In genomic region chr3:158727499-158728377, GRCh38 we compare ENCODE assay signal across 8 cellular contexts. TPM values are rescaled to one million over a fixed set of nuclear protein-coding genes. Genes with fewer than 3 reads are reported as not detected.
DNase-seq lines count a peak whose midpoint lies in the region; ATAC-seq and TF ChIP-seq lines count a peak whose summit lies in the region.

No MANE protein-coding gene starts in this region.

- 37% methylated on average over 14 of the region's 14 CpGs for WGBS in right cardiac atrium

- no peak for TF ChIP-seq POLR2A in gastrocnemius medialis (IDR thresholded peaks at IDR 0.05)

- no peaks in the 10 kb centered on the region for H4K20me1 ChIP-seq in KMS-11 (ENCODE audit: insufficient read depth)

- H3K4me1 ChIP-seq in KMS-11 (ENCODE audit: low read depth, poor library complexity, severe bottlenecking), result no peaks in the 10 kb centered on the region
- H3K4me1 ChIP-seq in ascending aorta, result peaks cover 7 to 30% of the 10 kb centered on the region in 2 donors
- peaks cover 14% of the 10 kb centered on the region for H3K4me1 ChIP-seq in right cardiac atrium (ENCODE audit: control insufficient read depth, insufficient read depth, low read length)
- H3K4me1 ChIP-seq in gastrocnemius medialis, result peaks cover 14 to 27% of the 10 kb centered on the region in 2 donors

- POLR2A ChIA-PET in RWPE1 (lab: Yijun Ruan, JAX; ENCODE audit: low non-redundant PET), result interaction anchor here (1.1 kb wide), 1 partner anchor 63 kb away, joined by 4 read pairs; no protein-coding TSS in a partner anchor

- no peak overlapping the region for H3K4me3 ChIP-seq in KMS-11 (IDR thresholded peaks at IDR 0.05; ENCODE audit: insufficient read depth, low read depth, low read length)
- H3K4me3 ChIP-seq in ascending aorta, result peak overlapping the region in 1 of 2 donors; percentile 37
- H3K4me3 ChIP-seq in right cardiac atrium (ENCODE audit: low read length), result no peak overlapping the region
- H3K4me3 ChIP-seq in gastrocnemius medialis, result peak overlapping the region in 2 of 4 donors; percentile 14 to 24

- intact Hi-C loops in ascending aorta (cut with DNase I), result loop anchor here (1.0 to 2.0 kb wide), 2 partner anchors 41 to 64 kb away; no protein-coding TSS in a partner anchor
- intact Hi-C loops in right cardiac atrium (cut with DNase I), result loop anchor here in 3 of 4 donors (2.0 to 5.0 kb wide), 2 partner anchors 63 to 65 kb away; no protein-coding TSS in a partner anchor
- intact Hi-C loops in gastrocnemius medialis (cut with DNase I; ENCODE audit: low total_unique reads), result loop anchor here (1.0 to 5.0 kb wide), 2 partner anchors 45 to 64 kb away; no protein-coding TSS in a partner anchor

- CTCF ChIA-PET in RWPE1 (lab: Yijun Ruan, JAX), result interaction anchor here (0.6 to 2.0 kb wide), 11 partner anchors 9 to 1815 kb away, joined by 3 to 25 read pairs (median 3); no protein-coding TSS in a partner anchor

- H3K79me2 ChIP-seq in KMS-11 (ENCODE audit: insufficient read depth, low read depth), result no peaks in the 10 kb centered on the region

- no peaks in the 10 kb centered on the region for H3K9me3 ChIP-seq in ascending aorta
- H3K9me3 ChIP-seq in right cardiac atrium (ENCODE audit: control insufficient read depth, low read length), result no peaks in the 10 kb centered on the region
- no peaks in the 10 kb centered on the region for H3K9me3 ChIP-seq in gastrocnemius medialis

- no peak overlapping the region for H3K9ac ChIP-seq in KMS-11

- H3K27me3 ChIP-seq in KMS-11 (ENCODE audit: insufficient read depth, low read depth), result no peaks in the 10 kb centered on the region
- H3K27me3 ChIP-seq in ascending aorta, result no peaks in the 10 kb centered on the region
- no peaks in the 10 kb centered on the region for H3K27me3 ChIP-seq in right cardiac atrium (ENCODE audit: control insufficient read depth, insufficient read depth)
- H3K27me3 ChIP-seq in gastrocnemius medialis, result no peaks in the 10 kb centered on the region

- ATAC-seq in GM21825 (IDR thresholded peaks at IDR 0.05; ENCODE audit: unreplicated experiment) (peak; percentile 70), right cardiac atrium (peak in 1 of 2 donors; percentile 7), gastrocnemius medialis (peak; percentile 57 to 59)

- DNase-seq in activated T-cell treated with anti-CD3 and anti-CD28 coated beads for 1 hour (ENCODE audit: low read depth) (peak; percentile 23), RWPE1 (ENCODE audit: low spot score) (peak; percentile 57), ascending aorta (ENCODE audit: low spot score in 2 of 2) (peak in 1 of 2 donors; percentile 79), right cardiac atrium (no peak), gastrocnemius medialis (peak in 1 of 2 donors; percentile 41)
- no peak for DNase-seq in activated T-cell treated with anti-CD3 and anti-CD28 coated beads, Interleukin-2, amount 50 U/mL, for 1 hour

- in situ Hi-C loops in gastrocnemius medialis (cut with MboI; ENCODE audit: low sequenced_read_pairs in 4 of 4), result loop anchor here (5.0 kb wide), 1 partner anchor 65 kb away; no protein-coding TSS in a partner anchor

- no peak overlapping the region for H2AFZ ChIP-seq in KMS-11 (ENCODE audit: low read depth)

- TF ChIP-seq CTCF in KMS-11 (conservative IDR thresholded peaks at IDR 0.05; ENCODE audit: low read depth, low read length) (peak; percentile 88), RWPE1 (conservative IDR thresholded peaks at IDR 0.05; ENCODE audit: low read depth) (peak; percentile 87), ascending aorta (IDR thresholded peaks at IDR 0.05) (peak; percentile 71 to 84 (median 82)), gastrocnemius medialis (IDR thresholded peaks at IDR 0.05 in 4 of 5, conservative IDR thresholded peaks at IDR 0.05 in 1 of 5) (peak; percentile 64 to 83 (median 79))

- H3K27ac ChIP-seq in KMS-11 (no peak overlapping the region), RWPE1 (no peak overlapping the region), ascending aorta (peak overlapping the region; percentile 72 to 80), right cardiac atrium (ENCODE audit: low read length) (peak overlapping the region; percentile 22), gastrocnemius medialis (peak overlapping the region in 1 of 4 donors; percentile 57)

- H3K36me3 ChIP-seq in KMS-11 (ENCODE audit: insufficient read depth), result no peaks in the 10 kb centered on the region
- no peaks in the 10 kb centered on the region for H3K36me3 ChIP-seq in ascending aorta
- no peaks in the 10 kb centered on the region for H3K36me3 ChIP-seq in gastrocnemius medialis

- no peak overlapping the region for H3K4me2 ChIP-seq in KMS-11

RNA-seq across cellular contexts. Expression of gene RARRES1, which starts 4.5 kb away (rescaled TPM):
- total RNA-seq in ascending aorta, result 520 TPM
- 100 to 1,000 TPM in 1 of 4 donors, 10 to 100 TPM in 3; 32.1 to 149 (median 75.0) TPM for total RNA-seq in right cardiac atrium
- 25.5 TPM for polyA plus RNA-seq in right cardiac atrium
- 10 to 100 TPM in 1 of 4 donors, 1 to 10 TPM in 3; 1.4 to 27.6 (median 4.4) TPM for total RNA-seq in gastrocnemius medialis

RNA-seq across cellular contexts. Expression of gene LXN, which starts 55.3 kb away (rescaled TPM):
- total RNA-seq in ascending aorta, result 1.2 TPM
- 10 to 100 TPM in 2 of 4 donors, 1 to 10 TPM in 2; 9.7 to 27.3 (median 10.6) TPM for total RNA-seq in right cardiac atrium
- polyA plus RNA-seq in right cardiac atrium, result 10.2 TPM
- total RNA-seq in gastrocnemius medialis, result 1 to 10 TPM in 3 of 4 donors, under 1 TPM in 1; 0.42 to 5.5 (median 2.2) TPM

Comparison
In these comparisons a context has a peak if more than half of its experiments do, and no peak if none do; other contexts are left out.
1. DNase-seq: peak in activated T-cell treated with anti-CD3 and anti-CD28 coated beads for 1 hour (single experiment) and RWPE1 (single experiment); none in activated T-cell treated with anti-CD3 and anti-CD28 coated beads, Interleukin-2, amount 50 U/mL, for 1 hour (single experiment) and right cardiac atrium (0 of 3).
2. H3K27ac ChIP-seq: peak in ascending aorta (2 of 2) and right cardiac atrium (single experiment); none in KMS-11 (single experiment) and RWPE1 (single experiment).
3. Peak in every context shown above with its lines, with median percentiles within 50 percentile points of each other: CTCF ChIP-seq.